25 cellular contexts compared by ENCODE assay signal in the genomic region with DNA sequence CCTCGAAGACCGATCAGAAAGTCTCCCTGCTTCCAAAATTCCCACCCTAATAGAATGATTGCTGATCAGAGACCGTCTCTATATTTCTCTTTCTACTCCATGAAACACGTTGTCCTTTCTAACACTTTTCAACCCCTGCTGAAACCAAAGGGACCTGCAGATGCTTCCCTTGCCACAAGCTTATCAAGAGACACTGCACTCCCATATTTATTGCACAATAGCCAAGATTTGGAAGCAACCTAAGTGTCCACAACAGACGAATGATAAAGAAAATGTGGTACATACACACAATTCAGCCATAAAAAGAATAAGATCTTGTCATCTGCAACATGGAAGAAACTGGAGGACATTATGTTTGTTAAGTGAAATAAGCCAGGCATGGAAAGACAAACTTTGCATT.
"Had no signal": no experiment of that assay in that cellular context is flagged by ENCODE, and none has a peak within 500 bp of the region (broad histone marks: within the 10 kb centered on the region; RNA-seq: fewer than 3 reads in every experiment).

No MANE protein-coding gene starts in this region.

- H3K27me3 ChIP-seq: brain microvascular endothelial cell, cardiac muscle cell had no signal

- H3K4me3 ChIP-seq: cardiac muscle cell had no signal

- FAIRE-seq: TTC549 had no signal

- H3K36me3 ChIP-seq: brain microvascular endothelial cell, cardiac muscle cell had no signal

- ATAC-seq: activated T-helper 17 cell treated with anti-CD3 and anti-CD28 coated beads, Interleukin-2, amount 50 U/mL, for 72 hours; PC-3; T-helper 17 cell had no signal

- DNase-seq: activated B cell treated with CpG ODN at 0.5 μM for 24 hours; activated CD4-positive, alpha-beta memory T cell treated with anti-CD3 and anti-CD28 coated beads, Interleukin-2, amount 10 ng/mL, durations not matched to agents 7 days and 5 days; activated CD4-positive, alpha-beta T cell treated with anti-CD3 and anti-CD28 coated beads for 1 hour; activated CD4-positive, alpha-beta T cell treated with anti-CD3 and anti-CD28 coated beads, Interleukin-2, amount 10 ng/mL, durations not matched to agents 7 days and 5 days; activated gamma-delta T cell; activated naive CD4-positive, alpha-beta T cell treated with anti-CD3 and anti-CD28 coated beads for 36 hours; activated T-cell treated with anti-CD3 and anti-CD28 coated beads for 4 hours; activated T-cell treated with anti-CD3 and anti-CD28 coated beads, Interleukin-2, amount 50 U/mL, for 48 hours; brain microvascular endothelial cell; cerebellar nuclear complex; Karpas-422; MM.1S; NCI-H1105; NCI-H1436 treated with DMSO at 0.1 percent for 48 hours; NCI-H187 treated with DMSO at 0.1 percent for 48 hours; NCI-H2081 treated with DMSO at 0.1 percent for 48 hours; NCI-H446; NCI-H524; PC-3; SIG-M5; T-helper 17 cell; T-helper 9 cell had no signal

- H3K27ac ChIP-seq: brain microvascular endothelial cell, cardiac muscle cell had no signal
